35 cellular contexts compared by ENCODE assay signal in the genomic region with DNA sequence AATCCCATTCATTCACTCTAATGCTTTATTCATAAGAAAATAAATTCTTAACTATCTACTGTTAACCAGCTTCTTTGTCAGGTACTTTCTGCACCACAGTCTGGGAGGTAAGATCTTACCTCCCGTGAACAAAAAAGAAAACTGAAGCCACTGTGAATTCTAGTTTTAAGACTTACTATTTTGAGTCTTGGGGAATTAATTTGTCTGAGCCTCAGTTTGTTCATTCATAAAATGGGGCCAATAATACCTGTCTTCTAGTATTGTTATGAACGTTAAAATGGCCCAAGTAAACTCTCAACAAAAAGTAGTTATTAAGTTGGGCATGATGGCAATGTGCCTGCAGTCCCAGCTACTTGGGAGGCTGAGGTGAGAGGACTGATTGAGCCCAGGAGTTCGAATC.
"Had no signal": no experiment of that assay in that cellular context is flagged by ENCODE, and none has a peak within 500 bp of the region (broad histone marks: within the 10 kb centered on the region; RNA-seq: fewer than 3 reads in every experiment).

No MANE protein-coding gene starts in this region.

- H3K27ac ChIP-seq: KMS-11 had no signal

- DNase-seq: Karpas-422, Kasumi-1, MG63, MM.1S, MV-4-11, NCI-H1048, NCI-H1092, NCI-H1092 treated with DMSO at 0.1 percent for 48 hours, NCI-H1105, NCI-H1105 treated with DMSO at 0.1 percent for 48 hours, NCI-H1417, NCI-H1417 treated with DMSO at 0.1 percent for 48 hours, NCI-H1436 treated with DMSO at 0.1 percent for 48 hours, NCI-H146, NCI-H1694, NCI-H1694 treated with DMSO at 0.1 percent for 48 hours, NCI-H187, NCI-H187 treated with DMSO at 0.1 percent for 48 hours, NCI-H1930, NCI-H2029, NCI-H2029 treated with DMSO at 0.1 percent for 48 hours, NCI-H2081, NCI-H2081 treated with DMSO at 0.1 percent for 48 hours, NCI-H2107, NCI-H2171, NCI-H2171 treated with DMSO at 0.1 percent for 48 hours, NCI-H2227 treated with DMSO at 0.1 percent for 48 hours, NCI-H226, NCI-H345, NCI-H446, NCI-H446 treated with DMSO at 0.1 percent for 48 hours, NCI-H510A, NCI-H510A treated with DMSO at 0.1 percent for 48 hours, NCI-H524 had no signal

- H3K36me3 ChIP-seq: MG63 had no signal

- H3K27me3 ChIP-seq: MG63 had no signal

- H3K4me2 ChIP-seq: KMS-11 had no signal

- H3K9me3 ChIP-seq: MG63 had no signal

- H3K4me3 ChIP-seq: MG63 had no signal

- H3K9ac ChIP-seq: KMS-11 had no signal
